ENCODE assay signal across 15 cellular contexts in the genomic region with DNA sequence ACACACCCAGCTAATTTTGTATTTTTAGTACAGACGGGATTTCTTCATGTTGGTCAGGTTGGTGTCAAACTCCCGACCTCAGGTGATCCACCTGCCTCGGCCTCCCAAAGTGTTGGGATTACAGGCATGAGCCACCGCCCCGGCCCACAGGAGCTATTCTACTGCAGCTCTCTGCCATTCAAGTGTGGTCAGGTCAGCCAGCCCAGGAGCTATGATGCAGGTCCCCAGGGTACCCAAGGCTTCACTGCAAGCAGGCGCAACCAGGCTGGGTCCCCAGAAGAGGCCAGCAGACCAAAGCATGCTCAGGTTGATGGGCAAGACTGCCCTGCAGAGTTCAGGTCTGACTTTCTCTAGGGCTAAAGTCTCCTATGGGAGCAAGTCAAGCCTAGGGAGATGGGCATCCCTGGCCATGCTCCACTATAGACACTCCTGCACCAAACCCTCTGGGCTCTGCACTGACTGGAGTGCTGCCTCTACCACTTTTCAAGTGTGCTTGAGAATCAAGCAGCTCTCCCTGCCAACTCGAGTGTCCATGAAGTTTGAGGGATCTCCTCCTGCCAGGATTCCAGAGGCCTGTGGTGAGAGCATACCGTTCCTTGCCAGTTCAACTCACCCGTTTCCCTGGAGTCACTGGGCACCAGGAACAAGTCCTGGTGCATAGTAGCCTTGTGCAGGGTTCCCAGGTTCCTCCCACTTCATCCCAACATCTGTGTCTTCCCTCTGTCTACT. TPM values are rescaled to one million over a fixed set of nuclear protein-coding genes. Genes with fewer than 3 reads are reported as not detected.
A peak's percentile ranks its signal among the peaks of the same experiment; 100 is the strongest.
DNase-seq lines count a peak whose midpoint lies in the region; ATAC-seq and TF ChIP-seq lines count a peak whose summit lies in the region.
"Had no signal": no experiment of that assay in that cellular context is flagged by ENCODE, and none has a peak within 500 bp of the region (broad histone marks: within the 10 kb centered on the region; RNA-seq: fewer than 3 reads in every experiment).

No MANE protein-coding gene starts in this region.

- peaks cover 0 to 4% (median 0%) of the 10 kb centered on the region in 12 donors for H3K9me3 ChIP-seq in heart left ventricle
- H3K9me3 ChIP-seq in naive thymus-derived CD4-positive, alpha-beta T cell (ENCODE audit: control insufficient read depth in 2 of 3, low read length in 3 of 3) = no peaks in the 10 kb centered on the region
- H3K9me3 ChIP-seq: Caco-2 had no signal

- TF ChIP-seq POLR2A in heart left ventricle (IDR thresholded peaks at IDR 0.05) = no peak

- TF ChIP-seq CTCF in heart left ventricle (IDR thresholded peaks at IDR 0.05) (no peak), nephron progenitor cell (IDR thresholded peaks at IDR 0.05) (no peak)

- WGBS in heart left ventricle, 4 donors = 88 to 96% (median 90%) methylated on average over 8 to 9 of the region's 9 CpGs

- no peak overlapping the region for H3K27ac ChIP-seq in heart left ventricle
- H3K27ac ChIP-seq in naive thymus-derived CD4-positive, alpha-beta T cell (ENCODE audit: low read depth, low read length) = no peak overlapping the region
- H3K27ac ChIP-seq: A549 had no signal

- no peaks in the 10 kb centered on the region for H3K36me3 ChIP-seq in heart left ventricle
- no peaks in the 10 kb centered on the region for H3K36me3 ChIP-seq in naive thymus-derived CD4-positive, alpha-beta T cell (ENCODE audit: control insufficient read depth in 2 of 3, insufficient read depth in 3 of 3, low read length in 3 of 3)

- peaks cover 47% of the 10 kb centered on the region for H3K36me3 Mint-ChIP-seq in nephron progenitor cell (ENCODE audit: low read depth)
- peaks cover 6 to 40% (median 32%) of the 10 kb centered on the region in 5 donors for H3K36me3 Mint-ChIP-seq in naive thymus-derived CD4-positive, alpha-beta T cell

- no peaks in the 10 kb centered on the region for H3K4me1 Mint-ChIP-seq in nephron progenitor cell
- H3K4me1 Mint-ChIP-seq in naive thymus-derived CD4-positive, alpha-beta T cell = peaks cover 0 to 11% (median 3%) of the 10 kb centered on the region in 7 donors
- H3K4me1 Mint-ChIP-seq: CD14-positive monocyte, GM23338 had no signal

- CTCF ChIA-PET in naive thymus-derived CD4-positive, alpha-beta T cell (lab: Charles Lee) = no interaction called here

- peaks cover 2% of the 10 kb centered on the region for H3K27me3 Mint-ChIP-seq in nephron progenitor cell (ENCODE audit: low read depth, poor library complexity)
- H3K27me3 Mint-ChIP-seq in naive thymus-derived CD4-positive, alpha-beta T cell = peaks cover 0 to 6% (median 0%) of the 10 kb centered on the region in 5 donors

- ATAC-seq in left ventricle myocardium superior (peak; percentile 17), heart left ventricle (no peak), HG03469 (IDR thresholded peaks at IDR 0.05; ENCODE audit: unreplicated experiment) (no peak)
- no peak for ATAC-seq in naive thymus-derived CD4-positive, alpha-beta T cell
- ATAC-seq: A549; CD8-positive, alpha-beta T cell; GM23338 had no signal

- intact Hi-C loops in left ventricle myocardium superior (cut with micrococcal nuclease) = no loop called here
- intact Hi-C loops in heart left ventricle (cut with DNase I) = no loop called here
- intact Hi-C loops in naive thymus-derived CD4-positive, alpha-beta T cell (cut with micrococcal nuclease) = no loop called here

- no peak overlapping the region for H3K4me3 Mint-ChIP-seq in nephron progenitor cell
- no peak overlapping the region for H3K4me3 Mint-ChIP-seq in naive thymus-derived CD4-positive, alpha-beta T cell
- H3K4me3 Mint-ChIP-seq: CD8-positive, alpha-beta T cell; GM23338 had no signal

- H3K27ac Mint-ChIP-seq in nephron progenitor cell = peak overlapping the region; percentile 13
- no peak overlapping the region for H3K27ac Mint-ChIP-seq in naive thymus-derived CD4-positive, alpha-beta T cell
- H3K27ac Mint-ChIP-seq: CD14-positive monocyte; CD8-positive, alpha-beta T cell; GM23338 had no signal

- H3K27me3 ChIP-seq in heart left ventricle = no peaks in the 10 kb centered on the region
- H3K27me3 ChIP-seq in naive thymus-derived CD4-positive, alpha-beta T cell (ENCODE audit: control insufficient read depth in 2 of 2, insufficient read depth in 2 of 2, low read length in 2 of 2) = no peaks in the 10 kb centered on the region

- POLR2A ChIA-PET in naive thymus-derived CD4-positive, alpha-beta T cell (lab: Charles Lee) = no interaction called here

- no peak overlapping the region for H3K4me3 ChIP-seq in heart left ventricle
- no peak overlapping the region for H3K4me3 ChIP-seq in naive thymus-derived CD4-positive, alpha-beta T cell (ENCODE audit: low read length)
- H3K4me3 ChIP-seq: A549, GM23338 had no signal

- peaks cover 30% of the 10 kb centered on the region for H3K9me3 Mint-ChIP-seq in nephron progenitor cell
- peaks cover 3 to 31% (median 10%) of the 10 kb centered on the region in 11 donors for H3K9me3 Mint-ChIP-seq in naive thymus-derived CD4-positive, alpha-beta T cell

- H3K4me1 ChIP-seq in heart left ventricle = peaks cover 0 to 12% (median 0%) of the 10 kb centered on the region in 12 donors
- no peaks in the 10 kb centered on the region for H3K4me1 ChIP-seq in naive thymus-derived CD4-positive, alpha-beta T cell (ENCODE audit: control insufficient read depth in 2 of 2, insufficient read depth in 2 of 2, low read length in 2 of 2)
- H3K4me1 ChIP-seq: A549 had no signal

- no peak for DNase-seq in left ventricle myocardium superior
- DNase-seq in heart left ventricle = no peak
- peak; percentile 7 for DNase-seq in fibroblast of gingiva (ENCODE audit: low read depth)
- no peak for DNase-seq in nephron progenitor cell
- DNase-seq in iPS-NIHi11 (ENCODE audit: low spot score) = no peak
- DNase-seq in naive thymus-derived CD4-positive, alpha-beta T cell = no peak
- DNase-seq: Caco-2; CD8-positive, alpha-beta T cell; EL; H7; IMR-90 had no signal

RNA-seq across cellular contexts. Expression of a gene that starts 30.9 kb away (rescaled TPM):
- total RNA-seq in left ventricle myocardium superior (29.7 TPM), heart left ventricle (10 to 100 TPM; 23.9 to 33.9 (median 30.6) TPM)
- 10 to 100 TPM in 1 of 2 donors, 1 to 10 TPM in 1; 3.2 to 10.9 TPM for polyA plus RNA-seq in heart left ventricle
- 10 to 100 TPM; 21.6 to 53.3 (median 29.7) TPM for total RNA-seq in naive thymus-derived CD4-positive, alpha-beta T cell
- polyA plus RNA-seq in naive thymus-derived CD4-positive, alpha-beta T cell = 10 to 100 TPM in 1 of 2 donors, 1 to 10 TPM in 1; 8.4 to 20.7 TPM

RNA-seq across cellular contexts. Expression of a gene that starts 31.1 kb away (rescaled TPM):
- total RNA-seq in left ventricle myocardium superior (6.3 TPM), heart left ventricle (1 to 10 TPM; 2.9 to 7.6 (median 5.3) TPM)
- 1 to 10 TPM; 2.1 to 3.1 TPM for polyA plus RNA-seq in heart left ventricle
- total RNA-seq in naive thymus-derived CD4-positive, alpha-beta T cell = 1 to 10 TPM in 3 of 5 experiments, under 1 TPM in 2; 0.34 to 1.6 (median 1.4) TPM
- polyA plus RNA-seq in naive thymus-derived CD4-positive, alpha-beta T cell = 1 to 10 TPM; 1.2 TPM
